Comparison of ENCODE assay signal across 8 cellular contexts in the genomic region with DNA sequence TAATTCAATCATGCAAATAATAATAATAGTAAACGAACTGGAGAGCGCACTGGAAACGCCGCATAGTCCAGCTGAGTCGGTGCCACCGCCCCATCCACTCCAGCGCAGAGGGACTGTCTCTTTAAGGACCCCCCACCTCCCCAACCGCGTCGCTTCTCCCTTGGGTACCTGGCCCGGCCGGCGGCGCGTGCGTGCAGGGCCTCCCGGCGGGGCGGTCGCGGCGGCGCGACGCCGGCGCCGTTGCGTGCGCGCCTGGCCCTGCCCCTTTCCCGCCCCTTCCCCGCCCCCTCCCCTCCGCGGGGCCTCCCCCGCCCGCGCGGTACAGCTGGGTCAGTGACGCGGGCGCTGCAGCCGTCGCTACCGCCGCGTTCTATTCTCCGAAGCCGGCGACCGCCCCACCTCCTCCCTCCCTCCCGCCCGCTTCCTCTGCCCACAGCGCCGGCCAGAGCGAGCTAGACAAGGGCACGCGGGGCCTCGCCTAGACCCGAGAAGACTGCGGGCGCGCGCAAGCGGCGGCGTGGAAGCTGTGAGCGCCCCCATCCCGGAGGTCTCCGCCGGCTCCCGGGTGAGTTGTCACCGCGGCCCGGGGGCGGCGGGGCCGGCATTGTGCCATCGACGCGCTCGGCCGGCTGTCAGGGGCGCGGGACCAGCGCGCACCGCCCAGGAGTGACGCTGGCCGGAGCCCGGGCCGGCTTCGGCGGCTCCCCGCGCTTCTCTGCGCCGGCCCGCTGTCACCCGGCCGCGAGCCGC. TPM values are rescaled to one million over a fixed set of nuclear protein-coding genes. Genes with fewer than 3 reads are reported as not detected.
DNase-seq lines count a peak whose midpoint lies in the region; ATAC-seq and TF ChIP-seq lines count a peak whose summit lies in the region.

A gene with protein sequence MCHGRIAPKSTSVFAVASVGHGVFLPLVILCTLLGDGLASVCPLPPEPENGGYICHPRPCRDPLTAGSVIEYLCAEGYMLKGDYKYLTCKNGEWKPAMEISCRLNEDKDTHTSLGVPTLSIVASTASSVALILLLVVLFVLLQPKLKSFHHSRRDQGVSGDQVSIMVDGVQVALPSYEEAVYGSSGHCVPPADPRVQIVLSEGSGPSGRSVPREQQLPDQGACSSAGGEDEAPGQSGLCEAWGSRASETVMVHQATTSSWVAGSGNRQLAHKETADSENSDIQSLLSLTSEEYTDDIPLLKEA (plus strand): TSS at position 333 of the 750 bp plus-strand sequence. CDS start 46,997 bp downstream, outside the sequence.

- H3K4me3 Mint-ChIP-seq in activated CD4-positive, alpha-beta T cell treated with anti-CD3 and anti-CD28 coated beads for 36 hours, result peak within 1 kb of the TSS; percentile 87
- peak within 1 kb of the TSS; percentile 92 for H3K4me3 Mint-ChIP-seq in chondrocyte (ENCODE audit: unreplicated experiment)

- ATAC-seq in GM19043 (IDR thresholded peaks at IDR 0.05; ENCODE audit: low read depth, unreplicated experiment) (peak; percentile 42), HG03354 (IDR thresholded peaks at IDR 0.05; ENCODE audit: poor library complexity, severe bottlenecking, unreplicated experiment) (peak; percentile 57)
- peak; percentile 74 for ATAC-seq in activated CD4-positive, alpha-beta T cell treated with anti-CD3 and anti-CD28 coated beads for 36 hours

- no peak for TF ChIP-seq CTCF in chondrocyte (IDR thresholded peaks at IDR 0.05)

- no peaks in the 10 kb centered on the region for H3K9me3 Mint-ChIP-seq in activated CD4-positive, alpha-beta T cell treated with anti-CD3 and anti-CD28 coated beads for 36 hours (ENCODE audit: low read depth)
- no peaks in the 10 kb centered on the region for H3K9me3 Mint-ChIP-seq in chondrocyte (ENCODE audit: low read depth)

- H3K27ac Mint-ChIP-seq in activated CD4-positive, alpha-beta T cell treated with anti-CD3 and anti-CD28 coated beads for 36 hours, result peak within 1 kb of the TSS; percentile 99
- peak within 1 kb of the TSS; percentile 97 for H3K27ac Mint-ChIP-seq in chondrocyte (ENCODE audit: unreplicated experiment)

- DNase-seq in AG08396 (ENCODE audit: low spot score) (peak; percentile 97), NCI-H510A (lab: John Stamatoyannopoulos, UW) (peak; percentile 96), chondrocyte (ENCODE audit: low spot score) (peak; percentile 93), kidney glomerular epithelial cell (lab: John Stamatoyannopoulos, UW) (peak; percentile 78)
- DNase-seq in activated CD4-positive, alpha-beta T cell treated with anti-CD3 and anti-CD28 coated beads for 36 hours, result peak; percentile 95
- DNase-seq in stimulated activated CD4-positive, alpha-beta T cell treated with anti-CD3 and anti-CD28 coated beads, Interleukin-1b, Interleukin-23, amount 100 ng/mL, for 1 hour (ENCODE audit: low read depth in 2 of 2), result peak; percentile 69 to 79

- H3K36me3 Mint-ChIP-seq in activated CD4-positive, alpha-beta T cell treated with anti-CD3 and anti-CD28 coated beads for 36 hours (ENCODE audit: low read depth), result peaks cover 32% of the 10 kb centered on the region
- H3K36me3 Mint-ChIP-seq in chondrocyte (ENCODE audit: low read depth), result no peaks in the 10 kb centered on the region

- intact Hi-C loops in activated CD4-positive, alpha-beta T cell treated with anti-CD3 and anti-CD28 coated beads for 36 hours (cut with DNase I, micrococcal nuclease), result loop anchor here (1.0 to 10.0 kb wide), 12 partner anchors 14 to 1711 kb away; partner anchors contain the start of genes SRSF5 (in 2 of the 2), ERH (in 1 of the 2), SIPA1L1 (in 1 of the 2) and SLC39A9 (in 1 of the 2)

- CTCF ChIA-PET in activated CD4-positive, alpha-beta T cell treated with anti-CD3 and anti-CD28 coated beads for 36 hours (lab: Charles Lee), result interaction anchor here (0.6 to 1.5 kb wide), 10 partner anchors 24 to 116 kb away, joined by 3 to 5 read pairs (median 3); no protein-coding TSS in a partner anchor

- H3K27me3 Mint-ChIP-seq in activated CD4-positive, alpha-beta T cell treated with anti-CD3 and anti-CD28 coated beads for 36 hours, result no peaks in the 10 kb centered on the region
- H3K27me3 Mint-ChIP-seq in chondrocyte (ENCODE audit: low read depth), result no peaks in the 10 kb centered on the region

- POLR2A ChIA-PET in activated CD4-positive, alpha-beta T cell treated with anti-CD3 and anti-CD28 coated beads for 36 hours (lab: Charles Lee), result interaction anchor here (0.5 to 1.5 kb wide), 3 partner anchors 27 to 132 kb away, joined by 3 to 5 read pairs (median 3); no protein-coding TSS in a partner anchor

- peaks cover 48% of the 10 kb centered on the region for H3K4me1 Mint-ChIP-seq in activated CD4-positive, alpha-beta T cell treated with anti-CD3 and anti-CD28 coated beads for 36 hours
- peaks cover 54% of the 10 kb centered on the region for H3K4me1 Mint-ChIP-seq in chondrocyte (ENCODE audit: low read depth)

RNA-seq across cellular contexts. Expression of the gene that starts here (rescaled TPM):
- 10 to 100 TPM; 57.9 to 59.3 TPM for total RNA-seq in activated CD4-positive, alpha-beta T cell treated with anti-CD3 and anti-CD28 coated beads for 36 hours
- total RNA-seq in chondrocyte, result 49.1 to 51.6 TPM (median 49.3 TPM) in 3 replicates

Comparison
In these comparisons a context has a peak if more than half of its experiments do, and no peak if none do; other contexts are left out.
1. Peak in every context shown above with its lines: DNase-seq and ATAC-seq.